Comparison of ENCODE assay signal across 21 cellular contexts in the genomic region with DNA sequence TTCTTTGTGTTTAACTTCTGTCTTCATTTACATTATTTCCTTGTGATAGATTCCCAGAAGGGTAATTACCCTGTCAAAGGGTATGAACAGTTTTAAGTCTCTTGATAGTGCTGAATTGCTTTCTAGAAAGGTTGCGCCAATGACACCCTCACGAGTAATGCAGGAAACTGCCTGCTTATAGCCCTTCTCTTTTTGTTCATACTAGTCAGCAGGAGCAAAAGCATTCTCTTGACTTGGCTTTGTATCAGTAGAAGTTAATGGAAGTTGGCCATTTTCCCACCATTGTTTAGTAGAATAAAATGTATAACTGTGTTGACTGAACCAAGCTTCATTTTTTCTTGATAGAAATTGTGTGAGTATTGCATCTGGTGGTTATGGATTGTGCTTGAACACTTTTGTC.
DNase-seq lines count a peak whose midpoint lies in the region; ATAC-seq, FAIRE-seq and TF ChIP-seq lines count a peak whose summit lies in the region.
"Had no signal": no experiment of that assay in that cellular context is flagged by ENCODE, and none has a peak within 500 bp of the region (broad histone marks: within the 10 kb centered on the region; RNA-seq: fewer than 3 reads in every experiment).

No MANE protein-coding gene starts in this region.

- H3K4me1 Mint-ChIP-seq in Calu3 (ENCODE audit: low read depth, unreplicated experiment), result peaks cover 8% of the 10 kb centered on the region

- ATAC-seq in GM21515 (IDR thresholded peaks at IDR 0.05; ENCODE audit: unreplicated experiment), result no peak
- ATAC-seq: lower lobe of right lung; naive thymus-derived CD4-positive, alpha-beta T cell had no signal

- H3K9me3 Mint-ChIP-seq in Calu3 (ENCODE audit: low read depth, unreplicated experiment), result no peaks in the 10 kb centered on the region
- H3K9me3 Mint-ChIP-seq: immature natural killer cell; naive thymus-derived CD4-positive, alpha-beta T cell had no signal

- CTCF ChIA-PET in endothelial cell of umbilical vein (lab: Charles Lee), result interaction anchor here (0.7 to 2.6 kb wide), 4 partner anchors 9 to 218 kb away, joined by 3 to 10 read pairs (median 5); no protein-coding TSS in a partner anchor
- CTCF ChIA-PET in Calu3 (lab: Charles Lee), result no interaction called here

- no peaks in the 10 kb centered on the region for H3K9me3 ChIP-seq in endothelial cell of umbilical vein (replicated peaks; ENCODE audit: control insufficient read depth, insufficient read depth, low read length)
- H3K9me3 ChIP-seq: BE2C, colonic mucosa, HAP-1, lower lobe of right lung, SJSA1, spleen had no signal

- peak; percentile 1 for DNase-seq in GM04503 (ENCODE audit: low read depth)
- DNase-seq in M059J (ENCODE audit: low read depth), result peak; percentile 52
- peak; percentile 96 for DNase-seq in endothelial cell of umbilical vein (ENCODE audit: low read depth, low spot score)
- DNase-seq in pons (ENCODE audit: low spot score), result peak; percentile 23
- DNase-seq in stimulated activated CD8-positive, alpha-beta memory T cell treated with anti-CD3 and anti-CD28 coated beads, Interleukin-4, amount 100 ng/mL, for 48 hours, result no peak
- DNase-seq in Calu3, result no peak
- DNase-seq: activated CD4-positive, alpha-beta T cell treated with anti-CD3 and anti-CD28 coated beads for 1 hour; aorta; BE2C; colonic mucosa; immature natural killer cell; Kasumi-1; lower lobe of right lung; naive thymus-derived CD4-positive, alpha-beta T cell; NCI-H1694 treated with DMSO at 0.1 percent for 48 hours; NCI-H446 treated with DMSO at 0.1 percent for 48 hours; spleen had no signal

- no TSS peak for BruUV-seq in endothelial cell of umbilical vein (replicated peaks; lab: Mats Ljungman, UMichigan)
- no TSS peak for BruUV-seq in Calu3 (replicated peaks; lab: Mats Ljungman, UMichigan)

- H3K27me3 Mint-ChIP-seq in Calu3 (ENCODE audit: unreplicated experiment), result no peaks in the 10 kb centered on the region
- H3K27me3 Mint-ChIP-seq: naive thymus-derived CD4-positive, alpha-beta T cell had no signal

- no peak overlapping the region for H3K9ac ChIP-seq in endothelial cell of umbilical vein (replicated peaks; ENCODE audit: extremely low read depth, insufficient read depth, low read length)
- H3K9ac ChIP-seq: parathyroid adenoma had no signal

- H3K4me2 ChIP-seq in endothelial cell of umbilical vein (ENCODE audit: insufficient read depth, low read length), result peak overlapping the region; percentile 22

- H3K9me1 ChIP-seq in endothelial cell of umbilical vein (replicated peaks; ENCODE audit: control insufficient read depth, extremely low read depth, insufficient read depth, low read length), result no peaks in the 10 kb centered on the region

- H3K79me2 ChIP-seq in endothelial cell of umbilical vein (ENCODE audit: control insufficient read depth, insufficient read depth, low read length), result no peaks in the 10 kb centered on the region

- TF ChIP-seq CTCF in endothelial cell of umbilical vein (IDR thresholded peaks at IDR 0.05; ENCODE audit: extremely low read depth in 1 of 2, insufficient read depth in 1 of 2, low read depth in 1 of 2, low read length in 2 of 2) (no peak), Calu3 (IDR thresholded peaks at IDR 0.05; ENCODE audit: unreplicated experiment) (no peak)

- H3K4me3 ChIP-seq in endothelial cell of umbilical vein (replicated peaks in 1 of 3; ENCODE audit: insufficient read depth in 1 of 3, low read depth in 1 of 3, low read length in 3 of 3), result no peak overlapping the region
- H3K4me3 ChIP-seq: colonic mucosa, HAP-1, lower lobe of right lung, SJSA1, spleen had no signal

- H3K27ac Mint-ChIP-seq in Calu3 (ENCODE audit: unreplicated experiment), result no peak overlapping the region
- H3K27ac Mint-ChIP-seq: immature natural killer cell; naive thymus-derived CD4-positive, alpha-beta T cell had no signal

- no peak overlapping the region for H3K4me3 Mint-ChIP-seq in Calu3 (ENCODE audit: low read depth, unreplicated experiment)
- H3K4me3 Mint-ChIP-seq: immature natural killer cell; naive thymus-derived CD4-positive, alpha-beta T cell had no signal

- intact Hi-C loops in endothelial cell of umbilical vein (cut with micrococcal nuclease) (loop anchor here (2.0 kb wide), 1 partner anchor 25 kb away; no protein-coding TSS in a partner anchor), Calu3 (cut with micrococcal nuclease; ENCODE audit: unreplicated experiment) (no loop called here)

- peak; percentile 82 for FAIRE-seq in endothelial cell of umbilical vein (lab: Jason Lieb, UNC)

- H3K4me1 ChIP-seq in endothelial cell of umbilical vein (ENCODE audit: control insufficient read depth, extremely low read depth, insufficient read depth, low read length), result peaks cover 11% of the 10 kb centered on the region
- H3K4me1 ChIP-seq: colonic mucosa, HAP-1, lower lobe of right lung, parathyroid adenoma had no signal

- H3K36me3 Mint-ChIP-seq in Calu3 (ENCODE audit: insufficient read depth, unreplicated experiment), result no peaks in the 10 kb centered on the region
- H3K36me3 Mint-ChIP-seq: immature natural killer cell had no signal

- POLR2A ChIA-PET in endothelial cell of umbilical vein (lab: Charles Lee), result no interaction called here

- no peaks in the 10 kb centered on the region for H3K36me3 ChIP-seq in endothelial cell of umbilical vein (ENCODE audit: control insufficient read depth in 2 of 2, extremely low read depth in 1 of 2, insufficient read depth in 2 of 2, low read length in 2 of 2)
- H3K36me3 ChIP-seq: BE2C, colonic mucosa, HAP-1, lower lobe of right lung, SJSA1, spleen had no signal

- peak overlapping the region; percentile 8 for H3K27ac ChIP-seq in endothelial cell of umbilical vein (ENCODE audit: insufficient read depth, low read depth, low read length)
- H3K27ac ChIP-seq: colonic mucosa, lower lobe of right lung, parathyroid adenoma, SJSA1, spleen had no signal

- TF ChIP-seq POLR2A in endothelial cell of umbilical vein (IDR thresholded peaks at IDR 0.05; ENCODE audit: low read depth, low read length), result no peak

- H4K20me1 ChIP-seq in endothelial cell of umbilical vein (replicated peaks; ENCODE audit: control insufficient read depth, extremely low read depth, insufficient read depth, low read length), result no peaks in the 10 kb centered on the region

- H2AFZ ChIP-seq in endothelial cell of umbilical vein (ENCODE audit: low read depth, low read length), result no peak overlapping the region
- H2AFZ ChIP-seq: parathyroid adenoma had no signal

- dilution Hi-C loops in endothelial cell of umbilical vein (cut with MboI; ENCODE audit: extremely low pct_ligation_motif_present, low sequenced_read_pairs), result no loop called here

- no peaks in the 10 kb centered on the region for H3K27me3 ChIP-seq in endothelial cell of umbilical vein (ENCODE audit: control insufficient read depth in 2 of 2, insufficient read depth in 2 of 2, low read length in 2 of 2)
- H3K27me3 ChIP-seq: BE2C, colonic mucosa, SJSA1, spleen had no signal

TF ChIP-seq in endothelial cell of umbilical vein, 7 proteins besides CTCF, POLR2A, EP300 and RAD21:
- TF ChIP-seq, protein P1, sequence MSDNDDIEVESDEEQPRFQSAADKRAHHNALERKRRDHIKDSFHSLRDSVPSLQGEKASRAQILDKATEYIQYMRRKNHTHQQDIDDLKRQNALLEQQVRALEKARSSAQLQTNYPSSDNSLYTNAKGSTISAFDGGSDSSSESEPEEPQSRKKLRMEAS (IDR thresholded peaks at IDR 0.05; ENCODE audit: insufficient read depth, insufficient read length), result no peak
- TF ChIP-seq MYC (IDR thresholded peaks at IDR 0.05; ENCODE audit: low read depth, low read length), result no peak
- no peak for TF ChIP-seq GATA2 (IDR thresholded peaks at IDR 0.05; ENCODE audit: insufficient read depth, insufficient read length, low read depth, low read length)
- TF ChIP-seq POLR2AphosphoS5 (IDR thresholded peaks at IDR 0.05; ENCODE audit: insufficient read depth, low read depth, low read length), result no peak
- no peak for TF ChIP-seq JUN (IDR thresholded peaks at IDR 0.05; ENCODE audit: borderline replicate concordance, insufficient read depth, insufficient read length, low read depth)
- no peak for TF ChIP-seq EZH2 (IDR thresholded peaks at IDR 0.05; ENCODE audit: borderline replicate concordance, low read depth, low read length, severe bottlenecking)
- TF ChIP-seq FOS (IDR thresholded peaks at IDR 0.05; ENCODE audit: borderline replicate concordance, insufficient read depth, low read length), result no peak

Comparison
In these comparisons a context has a peak if more than half of its experiments do, and no peak if none do; other contexts are left out.
1. DNase-seq: peak in GM04503 (single experiment), M059J (single experiment), endothelial cell of umbilical vein (single experiment) and pons (single experiment); none in stimulated activated CD8-positive, alpha-beta memory T cell treated with anti-CD3 and anti-CD28 coated beads, Interleukin-4, amount 100 ng/mL, for 48 hours (single experiment) and Calu3 (single experiment).